8 cellular contexts compared by ENCODE assay signal in the genomic region with DNA sequence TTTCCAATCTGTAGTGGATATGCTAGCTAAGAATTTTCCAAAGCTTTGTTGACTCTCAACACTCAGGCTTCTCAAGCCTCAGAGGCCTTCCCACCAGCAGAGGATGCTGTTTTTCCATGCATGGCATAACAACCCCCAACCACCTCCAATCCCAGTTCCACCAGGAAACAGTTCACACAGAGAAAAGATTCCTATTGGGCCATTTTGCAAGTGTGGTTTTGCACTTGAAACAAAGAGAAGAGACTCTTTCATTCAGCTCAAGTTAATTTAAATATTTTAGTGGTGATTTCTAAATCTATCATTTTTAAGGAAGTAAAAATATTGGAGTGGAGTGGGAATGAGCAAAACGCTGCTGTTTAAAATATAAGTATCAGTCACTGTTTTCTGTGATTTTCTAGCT.
A peak's percentile ranks its signal among the peaks of the same experiment; 100 is the strongest.
DNase-seq lines count a peak whose midpoint lies in the region; ATAC-seq lines count a peak whose summit lies in the region.

No MANE protein-coding gene starts in this region.

- H3K36me3 Mint-ChIP-seq in activated CD4-positive, alpha-beta T cell treated with anti-CD3 and anti-CD28 coated beads, Interleukin-2, amount 10 ng/mL, durations not matched to agents 7 days and 5 days (ENCODE audit: low read depth), result no peaks in the 10 kb centered on the region

- CTCF ChIA-PET in activated CD4-positive, alpha-beta T cell treated with anti-CD3 and anti-CD28 coated beads, Interleukin-2, amount 10 ng/mL, durations not matched to agents 7 days and 5 days (lab: Charles Lee), result no interaction called here

- no peak overlapping the region for H3K4me3 Mint-ChIP-seq in activated CD4-positive, alpha-beta T cell treated with anti-CD3 and anti-CD28 coated beads, Interleukin-2, amount 10 ng/mL, durations not matched to agents 7 days and 5 days

- intact Hi-C loops in posterior vena cava (cut with DNase I), result no loop called here

- H3K27me3 Mint-ChIP-seq in activated CD4-positive, alpha-beta T cell treated with anti-CD3 and anti-CD28 coated beads, Interleukin-2, amount 10 ng/mL, durations not matched to agents 7 days and 5 days, result peaks cover 6% of the 10 kb centered on the region

- POLR2A ChIA-PET in activated CD4-positive, alpha-beta T cell treated with anti-CD3 and anti-CD28 coated beads, Interleukin-2, amount 10 ng/mL, durations not matched to agents 7 days and 5 days (lab: Charles Lee), result no interaction called here

- peak; percentile 55 for DNase-seq in DMS153 treated with DMSO at 0.1 percent for 48 hours (lab: John Stamatoyannopoulos, UW; ENCODE audit: unreplicated experiment)
- DNase-seq in NCI-H128 (lab: John Stamatoyannopoulos, UW; ENCODE audit: unreplicated experiment), result peak; percentile 72
- DNase-seq in SW480 (ENCODE audit: low spot score), result peak; percentile 85
- DNase-seq in glomerular visceral epithelial cell (ENCODE audit: extremely low spot score), result peak; percentile 69
- peak; percentile 75 for DNase-seq in posterior vena cava (ENCODE audit: low spot score)
- DNase-seq in activated effector memory CD4-positive, alpha-beta T cell treated with anti-CD3 and anti-CD28 coated beads, Interleukin-2, amount 50 U/mL, for 16 hours, result no peak
- no peak for DNase-seq in activated CD4-positive, alpha-beta T cell treated with anti-CD3 and anti-CD28 coated beads, Interleukin-2, amount 10 ng/mL, durations not matched to agents 7 days and 5 days

- no peaks in the 10 kb centered on the region for H3K9me3 Mint-ChIP-seq in activated CD4-positive, alpha-beta T cell treated with anti-CD3 and anti-CD28 coated beads, Interleukin-2, amount 10 ng/mL, durations not matched to agents 7 days and 5 days

- no peak for ATAC-seq in GM21786 (IDR thresholded peaks at IDR 0.05; ENCODE audit: unreplicated experiment)

- H3K27ac Mint-ChIP-seq in activated CD4-positive, alpha-beta T cell treated with anti-CD3 and anti-CD28 coated beads, Interleukin-2, amount 10 ng/mL, durations not matched to agents 7 days and 5 days, result no peak overlapping the region

- H3K4me1 Mint-ChIP-seq in activated CD4-positive, alpha-beta T cell treated with anti-CD3 and anti-CD28 coated beads, Interleukin-2, amount 10 ng/mL, durations not matched to agents 7 days and 5 days, result no peaks in the 10 kb centered on the region

Comparison
In these comparisons a context has a peak if more than half of its experiments do, and no peak if none do; other contexts are left out.
1. DNase-seq: peak in DMS153 treated with DMSO at 0.1 percent for 48 hours (single experiment), NCI-H128 (single experiment), SW480 (single experiment), glomerular visceral epithelial cell (single experiment) and posterior vena cava (single experiment); none in activated effector memory CD4-positive, alpha-beta T cell treated with anti-CD3 and anti-CD28 coated beads, Interleukin-2, amount 50 U/mL, for 16 hours (single experiment) and activated CD4-positive, alpha-beta T cell treated with anti-CD3 and anti-CD28 coated beads, Interleukin-2, amount 10 ng/mL, durations not matched to agents 7 days and 5 days (single experiment).